26 cellular contexts compared by ENCODE assay signal in the genomic region with DNA sequence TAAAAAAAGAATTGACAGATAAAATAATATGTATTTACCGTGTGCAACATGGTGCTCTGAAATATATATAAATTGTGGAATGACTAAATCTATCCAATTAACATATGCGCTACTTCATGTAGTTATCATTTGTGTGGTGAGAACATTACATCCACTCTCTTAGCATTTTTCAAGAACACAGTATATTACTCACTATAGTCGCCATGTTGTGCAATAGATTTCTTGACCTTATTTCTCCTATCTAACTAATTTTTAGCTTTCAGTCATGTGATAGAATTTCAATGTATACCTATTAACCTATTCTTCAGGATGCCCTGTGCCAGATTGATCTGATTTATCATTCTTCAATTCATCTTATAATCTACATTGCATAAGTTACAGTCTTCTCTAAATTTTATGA.
"Had no signal": no experiment of that assay in that cellular context is flagged by ENCODE, and none has a peak within 500 bp of the region (broad histone marks: within the 10 kb centered on the region; RNA-seq: fewer than 3 reads in every experiment).

No MANE protein-coding gene starts in this region.

- H3K4me3 ChIP-seq: MG63, SK-N-MC had no signal

- ATAC-seq: activated naive CD4-positive, alpha-beta T cell treated with anti-CD3 and anti-CD28 coated beads, Interleukin-2, amount 50 U/mL, for 72 hours; activated naive CD8-positive, alpha-beta T cell treated with anti-CD3 and anti-CD28 coated beads, Interleukin-2, amount 50 U/mL, for 24 hours; activated T-cell treated with anti-CD3 and anti-CD28 coated beads, Interleukin-2, amount 50 U/mL, for 4 hours; Panc1; Right ventricle myocardium inferior had no signal

- H3K36me3 Mint-ChIP-seq: activated CD4-positive, alpha-beta memory T cell treated with anti-CD3 and anti-CD28 coated beads for 36 hours had no signal

- H3K27me3 Mint-ChIP-seq: activated naive CD8-positive, alpha-beta T cell treated with anti-CD3 and anti-CD28 coated beads, Interleukin-2, amount 50 U/mL, for 24 hours had no signal

- DNase-seq: activated CD4-positive, alpha-beta memory T cell treated with anti-CD3 and anti-CD28 coated beads for 36 hours; activated CD4-positive, alpha-beta T cell treated with anti-CD3 and anti-CD28 coated beads, Interleukin-2, amount 10 ng/mL, durations not matched to agents 7 days and 5 days; activated CD4-positive, CD25-positive, alpha-beta regulatory T cell; activated CD8-positive, alpha-beta memory T cell treated with anti-CD3 and anti-CD28 coated beads for 24 hours; activated effector memory CD4-positive, alpha-beta T cell treated with anti-CD3 and anti-CD28 coated beads, Interleukin-2, amount 50 U/mL, for 16 hours; activated naive CD4-positive, alpha-beta T cell treated with Interleukin-2 at 50 U/mL for 16 hours; activated naive CD8-positive, alpha-beta T cell treated with anti-CD3 and anti-CD28 coated beads, Interleukin-2, amount 50 U/mL, for 24 hours; activated T-cell treated with anti-CD3 and anti-CD28 coated beads, Interleukin-2, amount 50 U/mL, for 4 hours; amygdala; MG63; NCI-H1048; NCI-H1417 treated with DMSO at 0.1 percent for 48 hours; NCI-H1694; NCI-H2029; NCI-H2107; NCI-H345; NCI-H510A; NCI-H526 treated with DMSO at 0.1 percent for 48 hours; NK-92 treated with Interleukin-12 subunit alpha and Interleukin-12 subunit beta, amount 100 ng/mL, for 24 hours; OCI-M1; RPMI8226; T-helper 1 cell had no signal

- H3K4me3 Mint-ChIP-seq: activated CD4-positive, alpha-beta memory T cell treated with anti-CD3 and anti-CD28 coated beads for 36 hours; activated CD4-positive, alpha-beta T cell treated with anti-CD3 and anti-CD28 coated beads, Interleukin-2, amount 10 ng/mL, durations not matched to agents 7 days and 5 days; activated naive CD8-positive, alpha-beta T cell treated with anti-CD3 and anti-CD28 coated beads, Interleukin-2, amount 50 U/mL, for 24 hours; activated T-cell treated with anti-CD3 and anti-CD28 coated beads, Interleukin-2, amount 50 U/mL, for 4 hours had no signal

- H3K9me3 Mint-ChIP-seq: activated CD4-positive, alpha-beta T cell treated with anti-CD3 and anti-CD28 coated beads, Interleukin-2, amount 10 ng/mL, durations not matched to agents 7 days and 5 days; activated naive CD4-positive, alpha-beta T cell treated with anti-CD3 and anti-CD28 coated beads, Interleukin-2, amount 50 U/mL, for 72 hours; activated naive CD8-positive, alpha-beta T cell treated with anti-CD3 and anti-CD28 coated beads, Interleukin-2, amount 50 U/mL, for 24 hours; activated T-cell treated with anti-CD3 and anti-CD28 coated beads, Interleukin-2, amount 50 U/mL, for 4 hours had no signal

- H3K27ac Mint-ChIP-seq: activated CD4-positive, alpha-beta memory T cell treated with anti-CD3 and anti-CD28 coated beads for 36 hours; activated CD4-positive, alpha-beta T cell treated with anti-CD3 and anti-CD28 coated beads, Interleukin-2, amount 10 ng/mL, durations not matched to agents 7 days and 5 days; activated naive CD4-positive, alpha-beta T cell treated with anti-CD3 and anti-CD28 coated beads, Interleukin-2, amount 50 U/mL, for 72 hours; activated naive CD8-positive, alpha-beta T cell treated with anti-CD3 and anti-CD28 coated beads, Interleukin-2, amount 50 U/mL, for 24 hours had no signal

- H3K4me1 Mint-ChIP-seq: activated CD4-positive, alpha-beta T cell treated with anti-CD3 and anti-CD28 coated beads, Interleukin-2, amount 10 ng/mL, durations not matched to agents 7 days and 5 days; activated naive CD8-positive, alpha-beta T cell treated with anti-CD3 and anti-CD28 coated beads, Interleukin-2, amount 50 U/mL, for 24 hours had no signal
